ENCODE assay signal across 19 cellular contexts in the genomic region with DNA sequence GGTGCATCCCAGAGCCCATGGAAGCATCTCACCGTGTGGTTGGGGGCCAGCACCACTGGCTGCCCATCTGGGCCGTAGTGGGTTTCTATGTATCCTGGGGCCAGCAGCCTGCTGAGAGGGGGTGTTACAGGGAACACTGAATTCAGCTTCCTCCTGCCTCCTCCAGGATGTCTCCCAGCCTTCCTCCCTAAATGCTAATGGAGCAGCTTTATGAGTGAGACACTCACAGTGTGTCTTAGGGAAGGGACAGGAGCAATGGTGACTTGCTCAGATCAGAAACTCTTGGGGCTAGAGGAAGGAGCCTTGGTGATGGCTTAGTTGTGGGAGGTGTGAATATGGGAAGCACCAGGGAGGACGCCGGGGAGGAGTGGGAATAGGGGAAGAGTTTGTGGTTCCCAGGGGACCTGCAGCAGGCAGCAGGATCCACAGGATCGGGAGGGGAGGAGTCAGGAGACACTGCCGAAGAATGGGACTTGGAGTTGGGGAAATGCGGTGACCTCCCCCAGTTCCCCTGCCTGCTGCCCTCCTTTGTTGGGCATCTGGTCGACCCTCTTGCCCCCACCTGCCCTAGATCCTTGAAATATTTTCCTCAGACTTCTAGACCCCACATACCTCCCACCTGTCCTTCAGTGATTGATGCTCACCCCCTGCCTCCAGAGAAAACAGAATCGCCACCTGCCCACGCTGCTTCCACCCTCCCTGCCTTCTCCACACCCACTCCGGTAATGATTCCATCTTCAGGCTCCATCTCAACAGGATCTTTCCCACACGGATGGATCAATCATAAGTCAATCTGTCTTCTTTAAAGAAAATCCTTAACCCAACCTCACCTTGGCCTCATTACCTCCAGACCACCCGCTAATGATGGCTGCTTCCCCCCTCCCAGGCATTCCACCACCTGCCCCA. TPM values are rescaled to one million over a fixed set of nuclear protein-coding genes. Genes with fewer than 3 reads are reported as not detected.
DNase-seq lines count a peak whose midpoint lies in the region; ATAC-seq, FAIRE-seq and TF ChIP-seq lines count a peak whose summit lies in the region.
"Had no signal": no experiment of that assay in that cellular context is flagged by ENCODE, and none has a peak within 500 bp of the region (broad histone marks: within the 10 kb centered on the region; RNA-seq: fewer than 3 reads in every experiment).

No MANE protein-coding gene starts in this region.

- no peak overlapping the region for H2AK5ac ChIP-seq in H9 (ENCODE audit: insufficient read length, low read length)

- H3K4me3 Mint-ChIP-seq in H9 = no peak overlapping the region
- H3K4me3 Mint-ChIP-seq: T-cell had no signal

- peak overlapping the region in 1 of 3 experiments; percentile 9; a peak in 1 of 7 replicates for H3K27ac Mint-ChIP-seq in H9
- H3K27ac Mint-ChIP-seq: CD14-positive monocyte had no signal

- H4K5ac ChIP-seq in H9 (ENCODE audit: insufficient read length, low read depth, low read length) = no peak overlapping the region

- H4K20me1 ChIP-seq in HepG2 (ENCODE audit: insufficient read depth, low read length) (no peaks in the 10 kb centered on the region), H9 (ENCODE audit: control insufficient read depth, insufficient read depth, insufficient read length) (no peaks in the 10 kb centered on the region)

- intact Hi-C loops in HepG2 (cut with micrococcal nuclease; ENCODE audit: unreplicated experiment) (no loop called here), right lobe of liver (cut with DNase I) (loop anchor here in 1 of 2 donors (10.0 kb wide), 1 partner anchor 100 kb away; no protein-coding TSS in a partner anchor)

- H3K27me3 ChIP-seq in HepG2 (ENCODE audit: control insufficient read depth in 1 of 2, insufficient read depth in 2 of 2, low read length in 2 of 2) (peaks cover 58 to 98% of the 10 kb centered on the region in 2 experiments), right lobe of liver (peaks cover 0 to 23% of the 10 kb centered on the region in 2 donors), H9 (ENCODE audit: insufficient read depth, low read length) (0 out of 2 replicates have a peak, but pooled peaks cover 2% of the 10 kb centered on the region)

- no peak for ATAC-seq in HepG2
- no peak for ATAC-seq in right lobe of liver
- ATAC-seq: GM12878, SK-N-SH treated with all-trans-retinoic acid at 6 μM for 48 hours, T-cell had no signal

- no peak overlapping the region for H3K4ac ChIP-seq in H9 (ENCODE audit: low read depth, low read length)

- H2AFZ ChIP-seq in HepG2 (ENCODE audit: low read length) = no peak overlapping the region
- no peak overlapping the region for H2AFZ ChIP-seq in H9 (ENCODE audit: low read length)
- H2AFZ ChIP-seq: GM23248 had no signal

- H3K23ac ChIP-seq in H9 (ENCODE audit: insufficient read length, low read depth, low read length) = no peak overlapping the region

- H3K9me3 Mint-ChIP-seq in H9 = no peaks in the 10 kb centered on the region; a peak in 1 of 5 replicates
- H3K9me3 Mint-ChIP-seq: T-cell had no signal

- H3K4me2 ChIP-seq in HepG2 (ENCODE audit: low read depth, low read length) (no peak overlapping the region), H9 (ENCODE audit: insufficient read depth, insufficient read length, low read length) (no peak overlapping the region)

- BruUV-seq in HepG2 (replicated peaks; lab: Mats Ljungman, UMichigan) = no TSS peak

- H3K27me3 Mint-ChIP-seq in H9 (ENCODE audit: low read depth) = peaks cover 30% of the 10 kb centered on the region

- H3K36me3 ChIP-seq in HepG2 (replicated peaks in 1 of 2; ENCODE audit: control insufficient read depth in 1 of 2, insufficient read depth in 2 of 2, low read length in 2 of 2) = no peaks in the 10 kb centered on the region
- H3K36me3 ChIP-seq in right lobe of liver = no peaks in the 10 kb centered on the region
- H3K36me3 ChIP-seq: Peyer's patch had no signal

- H3K18ac ChIP-seq in H9 (ENCODE audit: insufficient read length, low read depth, low read length) = no peak overlapping the region

- TF ChIP-seq EP300 in HepG2 (IDR thresholded peaks at IDR 0.05; ENCODE audit: low read depth in 2 of 2, low read length in 2 of 2) = no peak
- no peak for TF ChIP-seq EP300 in HepG2 (CRISPR knock-in tag; IDR thresholded peaks at IDR 0.05; ENCODE audit: borderline replicate concordance)

- H3K9ac ChIP-seq in HepG2 (ENCODE audit: insufficient read depth, low read depth, low read length) = no peak overlapping the region
- no peak overlapping the region for H3K9ac ChIP-seq in H9 (ENCODE audit: extremely low read depth, insufficient read length, low read length)
- H3K9ac ChIP-seq: GM23248 had no signal

- H2BK12ac ChIP-seq in H9 (ENCODE audit: insufficient read length, low read depth, low read length) = no peak overlapping the region

- no peak overlapping the region for H3T11ph ChIP-seq in H9 (ENCODE audit: low read length)

- H2BK15ac ChIP-seq in H9 (ENCODE audit: low read depth, low read length) = no peak overlapping the region

- H2BK5ac ChIP-seq in H9 (ENCODE audit: insufficient read length, low read length) = no peak overlapping the region

- no peak overlapping the region for H3K56ac ChIP-seq in H9 (ENCODE audit: insufficient read length, low read depth, low read length)

- in situ Hi-C loops in HepG2 (cut with HindIII; ENCODE audit: extremely low pct_ligation_motif_present, low pct_unique_long_range_greater_than_20kb) = loop anchor here (5.0 kb wide), 1 partner anchor 37 kb away; the partner anchor contains the start of gene SIGLEC1

- peaks cover 8 to 20% of the 10 kb centered on the region in 2 experiments for H3K4me1 Mint-ChIP-seq in H9

- no peak for TF ChIP-seq RAD21 in HepG2 (CRISPR knock-in tag; IDR thresholded peaks at IDR 0.05)

- H3K79me2 ChIP-seq in HepG2 (ENCODE audit: insufficient read depth, low read length) (no peaks in the 10 kb centered on the region), H9 (ENCODE audit: insufficient read depth, low read length) (no peaks in the 10 kb centered on the region)

- H3K9me3 ChIP-seq in HepG2 (ENCODE audit: low read length) (no peaks in the 10 kb centered on the region), right lobe of liver (no peaks in the 10 kb centered on the region), H9 (ENCODE audit: control insufficient read depth, low read depth, low read length) (no peaks in the 10 kb centered on the region)
- H3K9me3 ChIP-seq: Peyer's patch had no signal

- H3K36me3 Mint-ChIP-seq in H9 (ENCODE audit: insufficient read depth in 1 of 3, low read depth in 3 of 3) = no peaks in the 10 kb centered on the region
- H3K36me3 Mint-ChIP-seq: T-cell had no signal

- no peak overlapping the region for H4K91ac ChIP-seq in H9 (ENCODE audit: insufficient read length, low read depth, low read length)

- H3K4me1 ChIP-seq in HepG2 (ENCODE audit: insufficient read depth, low read length) (peaks cover 8% of the 10 kb centered on the region; the same call in 1 of the 2 replicates), right lobe of liver (peaks cover 0 to 2% (median 0%) of the 10 kb centered on the region in 4 donors), H9 (ENCODE audit: insufficient read depth, low read length) (no peaks in the 10 kb centered on the region)

- no peak for TF ChIP-seq POLR2A in HepG2 (IDR thresholded peaks at IDR 0.05; ENCODE audit: insufficient read depth in 1 of 2, low read depth in 2 of 2, low read length in 2 of 2)
- no peak for TF ChIP-seq POLR2A in right lobe of liver (IDR thresholded peaks at IDR 0.05)

- H3K23me2 ChIP-seq in H9 (ENCODE audit: insufficient read length, low read depth, low read length, poor library complexity, severe bottlenecking) = no peaks in the 10 kb centered on the region

- DNase-seq in HepG2 (ENCODE audit: low spot score) = no peak
- DNase-seq in right lobe of liver = no peak
- DNase-seq in NCI-H526 treated with DMSO at 0.1 percent for 48 hours (lab: John Stamatoyannopoulos, UW) = peak; percentile 53
- no peak for DNase-seq in GDM1 (lab: John Stamatoyannopoulos, UW)
- no peak for DNase-seq in H9
- DNase-seq in OCI-M2 (lab: John Stamatoyannopoulos, UW; ENCODE audit: unreplicated experiment) = no peak
- DNase-seq: GM23248, HCEC 1CT, NCI-H1092 treated with DMSO at 0.1 percent for 48 hours, NCI-H1694, NCI-H2081 treated with DMSO at 0.1 percent for 48 hours, NCI-H345, NCI-H524 treated with DMSO at 0.1 percent for 48 hours, Peyer's patch, SHP77 treated with DMSO at 0.1 percent for 48 hours, T-cell had no signal

- no peak for FAIRE-seq in HepG2 (lab: Jason Lieb, UNC)
- FAIRE-seq: GM12878 had no signal

- H3K14ac ChIP-seq in H9 (ENCODE audit: insufficient read depth, low read length) = no peak overlapping the region

- no peak overlapping the region for H3K27ac ChIP-seq in HepG2 (ENCODE audit: extremely low read length, insufficient read depth, low read length)
- no peak overlapping the region for H3K27ac ChIP-seq in right lobe of liver
- no peak overlapping the region for H3K27ac ChIP-seq in H9 (ENCODE audit: insufficient read length, low read depth, low read length)
- H3K27ac ChIP-seq: GM23248, Peyer's patch had no signal

- 8% methylated on average over 13 of the region's 13 CpGs for WGBS in HepG2 (ENCODE audit: low lambda C conversion rate)
- WGBS in right lobe of liver (ENCODE audit: insufficient coverage, low coverage, low lambda C conversion rate, missing lambda C conversion rate) = 27% methylated on average over 9 of the region's 13 CpGs
- WGBS in H9 (ENCODE audit: extremely low coverage, insufficient read length, low lambda C conversion rate) = no CpG with 5 or more reads among the region's 13 CpGs

- no peak overlapping the region for H4K8ac ChIP-seq in H9 (replicated peaks; ENCODE audit: insufficient read length, low read depth, low read length)

- no peaks in the 10 kb centered on the region for H3K79me1 ChIP-seq in H9 (ENCODE audit: insufficient read depth, low read depth, low read length, poor library complexity, severe bottlenecking)

- no peak overlapping the region for H2BK20ac ChIP-seq in H9 (ENCODE audit: low read depth, low read length, poor library complexity, severe bottlenecking)

- H3K4me3 ChIP-seq in HepG2 (replicated peaks in 1 of 3; ENCODE audit: insufficient read depth in 1 of 3, low read depth in 2 of 3, low read length in 3 of 3) (no peak overlapping the region), right lobe of liver (no peak overlapping the region)
- H3K4me3 ChIP-seq: GM12878, GM23248, Peyer's patch had no signal

- no peak for TF ChIP-seq CTCF in HepG2 (CRISPR knock-in tag; IDR thresholded peaks at IDR 0.05)
- TF ChIP-seq CTCF in right lobe of liver (IDR thresholded peaks at IDR 0.05) = no peak
- no peak for TF ChIP-seq CTCF in H9 (conservative IDR thresholded peaks at IDR 0.05)

- POLR2A ChIA-PET in HepG2 (lab: Yijun Ruan, JAX) = interaction anchor here (1.5 kb wide), 1 partner anchor 92 kb away, joined by 4 read pairs; the partner anchor contains the start of gene ADISSP

- CTCF ChIA-PET in HepG2 (lab: Yijun Ruan, JAX; ENCODE audit: low intra/inter-chr PET ratio, low total read pairs) = no interaction called here

- no peak overlapping the region for H2BK120ac ChIP-seq in H9 (ENCODE audit: low read depth, low read length, poor library complexity, severe bottlenecking)

RNA-seq across cellular contexts. Expression of gene ADAM33, which starts 6.6 kb away (rescaled TPM):
- total RNA-seq in HepG2 (2016; rRNA removed; fragmentation: Illumina TruSeq; extraction: Trizol) (not detected in 2 replicates), right lobe of liver (under 1 TPM; 0.24 to 0.51 (median 0.45) TPM), H9 (2021) (4.0 and 4.4 TPM in 2 replicates)
- total RNA-seq in HepG2 (2016; cell fraction: cytosol; rRNA removed; fragmentation: Illumina TruSeq; extraction: Trizol; ENCODE audit: low read depth) = not detected in 2 replicates
- total RNA-seq in HepG2 (2016; cell fraction: insoluble cytoplasmic fraction; rRNA removed; fragmentation: Illumina TruSeq; extraction: Trizol) = not detected in 2 replicates
- not detected in 2 replicates for total RNA-seq in HepG2 (2016; cell fraction: membrane; rRNA removed; fragmentation: Illumina TruSeq; extraction: Trizol)
- total RNA-seq in HepG2 (2016; cell fraction: nucleus; rRNA removed; fragmentation: Illumina TruSeq; extraction: Trizol) = not detected in 2 replicates
- not detected in 2 replicates for polyA plus RNA-seq in HepG2 (2011; rRNA removed)
- polyA plus RNA-seq in HepG2 (2011; cell fraction: cytosol; rRNA removed) = not detected in 2 replicates
- 0.03 TPM in 1 of 2 replicates, not detected in the other for polyA plus RNA-seq in HepG2 (2011; cell fraction: nucleus; rRNA removed)
- not detected in 2 replicates for polyA plus RNA-seq in HepG2 (2012)
- not detected in 2 replicates for polyA plus RNA-seq in HepG2 (2016; cell fraction: cytosol; fragmentation: Illumina TruSeq; extraction: Trizol; ENCODE audit: low read depth)
- polyA plus RNA-seq in HepG2 (2016; cell fraction: insoluble cytoplasmic fraction; fragmentation: Illumina TruSeq; extraction: Trizol; ENCODE audit: low read depth) = not detected in 2 replicates
- not detected in 2 replicates for polyA plus RNA-seq in HepG2 (2016; cell fraction: membrane; fragmentation: Illumina TruSeq; extraction: Trizol; ENCODE audit: low read depth)
- not detected in 2 replicates for polyA plus RNA-seq in HepG2 (2016; cell fraction: nucleus; fragmentation: Illumina TruSeq; extraction: Trizol; ENCODE audit: insufficient read depth, low read depth)
- polyA minus RNA-seq in HepG2 (2011; rRNA and poly(A)+ RNA removed; ENCODE audit: low replicate concordance) = not detected in 2 replicates
- polyA minus RNA-seq in HepG2 (2011; cell fraction: cytosol; rRNA and poly(A)+ RNA removed) = not detected in 2 replicates
- not detected in 2 replicates for polyA minus RNA-seq in HepG2 (2011; cell fraction: nucleus; rRNA and poly(A)+ RNA removed)
- total RNA-seq: GM12878, T-cell had no signal
- polyA plus RNA-seq: CD14-positive monocyte, GM12878 had no signal

RNA-seq across cellular contexts. Expression of gene GFRA4, which starts 12.0 kb away (rescaled TPM):
- not detected in 2 replicates for total RNA-seq in HepG2 (2016; rRNA removed; fragmentation: Illumina TruSeq; extraction: Trizol)
- not detected in 2 replicates for total RNA-seq in HepG2 (2016; cell fraction: cytosol; rRNA removed; fragmentation: Illumina TruSeq; extraction: Trizol; ENCODE audit: low read depth)
- not detected in 2 replicates for total RNA-seq in HepG2 (2016; cell fraction: insoluble cytoplasmic fraction; rRNA removed; fragmentation: Illumina TruSeq; extraction: Trizol)
- total RNA-seq in HepG2 (2016; cell fraction: membrane; rRNA removed; fragmentation: Illumina TruSeq; extraction: Trizol) = not detected in 2 replicates
- total RNA-seq in HepG2 (2016; cell fraction: nucleus; rRNA removed; fragmentation: Illumina TruSeq; extraction: Trizol) = not detected in 2 replicates
- polyA plus RNA-seq in HepG2 (2011; rRNA removed) = not detected in 2 replicates
- polyA plus RNA-seq in HepG2 (2011; cell fraction: cytosol; rRNA removed) = not detected in 2 replicates
- polyA plus RNA-seq in HepG2 (2011; cell fraction: nucleus; rRNA removed) = not detected in 2 replicates
- polyA plus RNA-seq in HepG2 (2012) = not detected in 2 replicates
- not detected in 2 replicates for polyA plus RNA-seq in HepG2 (2016; cell fraction: cytosol; fragmentation: Illumina TruSeq; extraction: Trizol; ENCODE audit: low read depth)
- polyA plus RNA-seq in HepG2 (2016; cell fraction: insoluble cytoplasmic fraction; fragmentation: Illumina TruSeq; extraction: Trizol; ENCODE audit: low read depth) = not detected in 2 replicates
- not detected in 2 replicates for polyA plus RNA-seq in HepG2 (2016; cell fraction: membrane; fragmentation: Illumina TruSeq; extraction: Trizol; ENCODE audit: low read depth)
- polyA plus RNA-seq in HepG2 (2016; cell fraction: nucleus; fragmentation: Illumina TruSeq; extraction: Trizol; ENCODE audit: insufficient read depth, low read depth) = not detected in 2 replicates
- not detected in 2 replicates for polyA minus RNA-seq in HepG2 (2011; rRNA and poly(A)+ RNA removed; ENCODE audit: low replicate concordance)
- polyA minus RNA-seq in HepG2 (2011; cell fraction: cytosol; rRNA and poly(A)+ RNA removed) = not detected in 2 replicates
- polyA minus RNA-seq in HepG2 (2011; cell fraction: nucleus; rRNA and poly(A)+ RNA removed) = not detected in 2 replicates
- total RNA-seq in right lobe of liver = not detected
- not detected in 2 replicates for total RNA-seq in H9 (2021)
- total RNA-seq: GM12878, GM23248, Peyer's patch, T-cell had no signal
- polyA plus RNA-seq: CD14-positive monocyte, GM23248 had no signal

RNA-seq across cellular contexts. Expression of gene SIGLEC1, which starts 37.2 kb away (rescaled TPM):
- not detected in 2 replicates for total RNA-seq in HepG2 (2016; rRNA removed; fragmentation: Illumina TruSeq; extraction: Trizol)
- total RNA-seq in HepG2 (2016; cell fraction: cytosol; rRNA removed; fragmentation: Illumina TruSeq; extraction: Trizol; ENCODE audit: low read depth) = not detected in 2 replicates
- total RNA-seq in HepG2 (2016; cell fraction: insoluble cytoplasmic fraction; rRNA removed; fragmentation: Illumina TruSeq; extraction: Trizol) = not detected in 2 replicates
- total RNA-seq in HepG2 (2016; cell fraction: membrane; rRNA removed; fragmentation: Illumina TruSeq; extraction: Trizol) = not detected in 2 replicates
- total RNA-seq in HepG2 (2016; cell fraction: nucleus; rRNA removed; fragmentation: Illumina TruSeq; extraction: Trizol) = not detected in 2 replicates
- polyA plus RNA-seq in HepG2 (2011; rRNA removed) = 0.01 TPM in 1 of 2 replicates, not detected in the other
- not detected in 2 replicates for polyA plus RNA-seq in HepG2 (2011; cell fraction: cytosol; rRNA removed)
- polyA plus RNA-seq in HepG2 (2011; cell fraction: nucleus; rRNA removed) = 0.03 and 0.10 TPM in 2 replicates
- 0.01 TPM in 1 of 2 replicates, not detected in the other for polyA plus RNA-seq in HepG2 (2012)
- polyA plus RNA-seq in HepG2 (2016; cell fraction: cytosol; fragmentation: Illumina TruSeq; extraction: Trizol; ENCODE audit: low read depth) = not detected in 2 replicates
- not detected in 2 replicates for polyA plus RNA-seq in HepG2 (2016; cell fraction: insoluble cytoplasmic fraction; fragmentation: Illumina TruSeq; extraction: Trizol; ENCODE audit: low read depth)
- polyA plus RNA-seq in HepG2 (2016; cell fraction: membrane; fragmentation: Illumina TruSeq; extraction: Trizol; ENCODE audit: low read depth) = not detected in 2 replicates
- not detected in 2 replicates for polyA plus RNA-seq in HepG2 (2016; cell fraction: nucleus; fragmentation: Illumina TruSeq; extraction: Trizol; ENCODE audit: insufficient read depth, low read depth)
- 0.05 TPM in 1 of 2 replicates, not detected in the other for polyA minus RNA-seq in HepG2 (2011; rRNA and poly(A)+ RNA removed; ENCODE audit: low replicate concordance)
- not detected in 2 replicates for polyA minus RNA-seq in HepG2 (2011; cell fraction: cytosol; rRNA and poly(A)+ RNA removed)
- polyA minus RNA-seq in HepG2 (2011; cell fraction: nucleus; rRNA and poly(A)+ RNA removed) = under 0.01 TPM in 1 of 2 replicates, not detected in the other
- 10 to 100 TPM in 2 of 6 experiments, 1 to 10 TPM in 4; 2.6 to 13.9 (median 5.7) TPM for total RNA-seq in right lobe of liver
- not detected in 2 replicates for total RNA-seq in H9 (2021)
- total RNA-seq: GM23248 had no signal
- polyA plus RNA-seq: GM12878, GM23248 had no signal

RNA-seq across cellular contexts. Expression of gene HSPA12B, which starts 57.2 kb away (rescaled TPM):
- not detected in 2 replicates for total RNA-seq in HepG2 (2016; rRNA removed; fragmentation: Illumina TruSeq; extraction: Trizol)
- total RNA-seq in HepG2 (2016; cell fraction: cytosol; rRNA removed; fragmentation: Illumina TruSeq; extraction: Trizol; ENCODE audit: low read depth) = not detected in 2 replicates
- not detected in 2 replicates for total RNA-seq in HepG2 (2016; cell fraction: insoluble cytoplasmic fraction; rRNA removed; fragmentation: Illumina TruSeq; extraction: Trizol)
- total RNA-seq in HepG2 (2016; cell fraction: membrane; rRNA removed; fragmentation: Illumina TruSeq; extraction: Trizol) = not detected in 2 replicates
- not detected in 2 replicates for total RNA-seq in HepG2 (2016; cell fraction: nucleus; rRNA removed; fragmentation: Illumina TruSeq; extraction: Trizol)
- 0.01 TPM in 2 replicates for polyA plus RNA-seq in HepG2 (2011; rRNA removed)
- polyA plus RNA-seq in HepG2 (2011; cell fraction: cytosol; rRNA removed) = 0.03 and 0.04 TPM in 2 replicates
- 0.14 and 0.17 TPM in 2 replicates for polyA plus RNA-seq in HepG2 (2011; cell fraction: nucleus; rRNA removed)
- polyA plus RNA-seq in HepG2 (2012) = 0.90 and 1.9 TPM in 2 replicates
- polyA plus RNA-seq in HepG2 (2016; cell fraction: cytosol; fragmentation: Illumina TruSeq; extraction: Trizol; ENCODE audit: low read depth) = not detected in 2 replicates
- not detected in 2 replicates for polyA plus RNA-seq in HepG2 (2016; cell fraction: insoluble cytoplasmic fraction; fragmentation: Illumina TruSeq; extraction: Trizol; ENCODE audit: low read depth)
- polyA plus RNA-seq in HepG2 (2016; cell fraction: membrane; fragmentation: Illumina TruSeq; extraction: Trizol; ENCODE audit: low read depth) = not detected in 2 replicates
- not detected in 2 replicates for polyA plus RNA-seq in HepG2 (2016; cell fraction: nucleus; fragmentation: Illumina TruSeq; extraction: Trizol; ENCODE audit: insufficient read depth, low read depth)
- 0.10 TPM in 1 of 2 replicates, not detected in the other for polyA minus RNA-seq in HepG2 (2011; rRNA and poly(A)+ RNA removed; ENCODE audit: low replicate concordance)
- not detected in 2 replicates for polyA minus RNA-seq in HepG2 (2011; cell fraction: cytosol; rRNA and poly(A)+ RNA removed)
- 0.13 TPM in 1 of 2 replicates, not detected in the other for polyA minus RNA-seq in HepG2 (2011; cell fraction: nucleus; rRNA and poly(A)+ RNA removed)
- 1 to 10 TPM in 3 of 6 experiments, under 1 TPM in 3; 0.46 to 2.2 (median 0.97) TPM for total RNA-seq in right lobe of liver
- total RNA-seq in H9 (2021) = 2.7 and 2.9 TPM in 2 replicates
- total RNA-seq: GM12878, GM23248 had no signal
- polyA plus RNA-seq: CD14-positive monocyte had no signal
